24 cellular contexts compared by ENCODE assay signal in the genomic region with DNA sequence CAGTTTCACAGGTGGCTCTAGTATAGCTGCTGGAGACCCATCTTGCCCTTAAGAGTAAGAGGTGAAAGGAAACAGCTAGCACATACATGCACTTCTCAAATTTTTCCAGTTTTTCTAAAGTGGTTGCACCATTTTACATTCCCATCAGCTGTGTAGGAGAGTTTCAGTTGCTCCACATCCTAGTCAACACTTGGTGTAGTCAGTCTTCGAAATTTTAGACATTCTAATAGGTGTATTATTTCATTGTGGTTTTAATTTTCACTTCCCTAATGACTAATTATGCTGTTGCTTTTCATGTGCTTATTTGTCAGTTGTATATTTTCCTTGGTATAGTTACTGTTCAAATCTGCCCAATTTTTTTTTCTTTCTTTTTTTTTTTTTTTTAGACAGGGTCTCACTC. TPM values are rescaled to one million over a fixed set of nuclear protein-coding genes. Genes with fewer than 3 reads are reported as not detected.
DNase-seq lines count a peak whose midpoint lies in the region; ATAC-seq, FAIRE-seq and TF ChIP-seq lines count a peak whose summit lies in the region.
"Had no signal": no experiment of that assay in that cellular context is flagged by ENCODE, and none has a peak within 500 bp of the region (broad histone marks: within the 10 kb centered on the region; RNA-seq: fewer than 3 reads in every experiment).

No MANE protein-coding gene starts in this region.

- no peaks in the 10 kb centered on the region for H3K9me3 Mint-ChIP-seq in stimulated activated naive B cell treated with anti-CD40 and anti-IgM and Interleukin-4, amounts not matched to agents 10 μg/mL and 1 μg/mL and 100 μg/mL, for 72 hours
- H3K9me3 Mint-ChIP-seq: CD4-positive, alpha-beta memory T cell had no signal

- H3K27ac ChIP-seq in HepG2 (ENCODE audit: extremely low read length, insufficient read depth, low read length), result no peak overlapping the region
- no peak overlapping the region for H3K27ac ChIP-seq in right lobe of liver
- H3K27ac ChIP-seq in GM12878 (ENCODE audit: control insufficient read depth, insufficient read depth), result no peak overlapping the region
- no peak overlapping the region for H3K27ac ChIP-seq in heart right ventricle
- H3K27ac ChIP-seq: A549; BLaER1 treated with 17β-estradiol and CSF1 and Interleukin-3, amounts not matched to agents 10 nM and 100 nM; GM23248 had no signal

- H3K79me2 ChIP-seq in HepG2 (ENCODE audit: insufficient read depth, low read length) (no peaks in the 10 kb centered on the region), GM12878 (ENCODE audit: control insufficient read depth, insufficient read depth, low read length) (no peaks in the 10 kb centered on the region)

- H3K4me2 ChIP-seq in HepG2 (ENCODE audit: low read depth, low read length) (no peak overlapping the region), GM12878 (ENCODE audit: control insufficient read depth, insufficient read depth) (no peak overlapping the region)
- H3K4me2 ChIP-seq: A549; BLaER1 treated with 17β-estradiol and CSF1 and Interleukin-3, amounts not matched to agents 10 nM and 100 nM had no signal

- ATAC-seq in HepG2 (no peak), right lobe of liver (no peak), GM12878 (peak; percentile 60), heart right ventricle (no peak)
- peak; percentile 54 to 58 for ATAC-seq in stimulated activated naive B cell treated with anti-CD40 and anti-IgM and Interleukin-4, amounts not matched to agents 10 μg/mL and 1 μg/mL and 100 μg/mL, for 72 hours (replicated peaks)
- ATAC-seq: A549 had no signal

- intact Hi-C loops in HepG2 (cut with micrococcal nuclease; ENCODE audit: unreplicated experiment) (no loop called here), right lobe of liver (cut with DNase I) (no loop called here), GM12878 (cut with micrococcal nuclease; ENCODE audit: unreplicated experiment) (no loop called here), heart right ventricle (cut with DNase I) (no loop called here)

- POLR2A ChIA-PET in HepG2 (lab: Yijun Ruan, JAX), result interaction anchor here (0.6 to 2.7 kb wide), 2 partner anchors 10 to 504 kb away, joined by 3 to 8 read pairs; a partner anchor contains a TSS
- POLR2A ChIA-PET in GM12878 (lab: Charles Lee), result no interaction called here

- no TSS peak for BruUV-seq in HepG2 (replicated peaks; lab: Mats Ljungman, UMichigan)
- BruUV-seq in GM12878 (replicated peaks; lab: Mats Ljungman, UMichigan), result no TSS peak

- SMC1A ChIA-PET in GM12878 (lab: Charles Lee; ENCODE audit: uncharacterized antibody, unreplicated experiment), result interaction anchor here (0.7 to 1.8 kb wide), 5 partner anchors 18 to 78 kb away, joined by 3 to 7 read pairs (median 3); a partner anchor contains a TSS

- H3K36me3 Mint-ChIP-seq in stimulated activated naive B cell treated with anti-CD40 and anti-IgM and Interleukin-4, amounts not matched to agents 10 μg/mL and 1 μg/mL and 100 μg/mL, for 72 hours, result no peaks in the 10 kb centered on the region
- H3K36me3 Mint-ChIP-seq: CD14-positive monocyte; CD4-positive, alpha-beta memory T cell had no signal

- no peak for FAIRE-seq in HepG2 (lab: Jason Lieb, UNC)
- no peak for FAIRE-seq in GM12878 (lab: Jason Lieb, UNC)
- no peak for FAIRE-seq in urothelium cell line (lab: Jason Lieb, UNC)
- FAIRE-seq: A549, GM12892, H1 had no signal

- 0% methylated on average over 1 of the region's 1 CpG for WGBS in HepG2 (ENCODE audit: low lambda C conversion rate)
- WGBS in right lobe of liver (ENCODE audit: insufficient coverage, low coverage, low lambda C conversion rate, missing lambda C conversion rate), result 21% methylated on average over 1 of the region's 1 CpG
- 29% methylated on average over 1 of the region's 1 CpG for WGBS in GM12878 (ENCODE audit: insufficient coverage, insufficient replicate concordance, low lambda C conversion rate, missing lambda C conversion rate)
- WGBS in heart right ventricle, 2 donors, result 66 to 74% methylated on average over 1 of the region's 1 CpG

- H3K4me3 Mint-ChIP-seq in stimulated activated naive B cell treated with anti-CD40 and anti-IgM and Interleukin-4, amounts not matched to agents 10 μg/mL and 1 μg/mL and 100 μg/mL, for 72 hours, result no peak overlapping the region
- H3K4me3 Mint-ChIP-seq: CD14-positive monocyte; CD4-positive, alpha-beta memory T cell had no signal

- DNase-seq in HepG2 (ENCODE audit: low spot score) (no peak), right lobe of liver (no peak), GM12878 (ENCODE audit: low read depth, low spot score) (no peak), urothelium cell line (ENCODE audit: low spot score) (no peak), heart right ventricle (no peak)
- DNase-seq in stimulated activated naive B cell treated with anti-CD40 and anti-IgM and Interleukin-4, amounts not matched to agents 10 μg/mL and 1 μg/mL and 100 μg/mL, for 72 hours, result no peak
- DNase-seq: 8988T; ACHN; AML-193; BE2C; Calu3; CD4-positive, alpha-beta memory T cell; COR-L47; DMS53; DMS79 treated with DMSO at 0.1 percent for 48 hours; GF-D8; GM23248; H7; HCEC 1CT had no signal

- peaks cover 14 to 20% of the 10 kb centered on the region in 2 donors for H3K27me3 Mint-ChIP-seq in stimulated activated naive B cell treated with anti-CD40 and anti-IgM and Interleukin-4, amounts not matched to agents 10 μg/mL and 1 μg/mL and 100 μg/mL, for 72 hours

- CTCF ChIA-PET in HepG2 (lab: Yijun Ruan, JAX; ENCODE audit: low intra/inter-chr PET ratio, low total read pairs) (no interaction called here), GM12878 (lab: Yijun Ruan, JAX) (interaction anchor here (0.6 to 0.8 kb wide), 3 partner anchors 18 to 151 kb away, joined by 3 read pairs; no protein-coding TSS in a partner anchor)

- RAD21 ChIA-PET in GM12878 (lab: Charles Lee; ENCODE audit: unreplicated experiment), result interaction anchor here (0.7 kb wide), 1 partner anchor 244 kb away, joined by 4 read pairs; no protein-coding TSS in a partner anchor

- H3K9me3 ChIP-seq in HepG2 (ENCODE audit: low read length) (no peaks in the 10 kb centered on the region), right lobe of liver (no peaks in the 10 kb centered on the region), GM12878 (replicated peaks; ENCODE audit: control insufficient read depth, insufficient read depth, low read length) (no peaks in the 10 kb centered on the region), heart right ventricle (no peaks in the 10 kb centered on the region)
- H3K9me3 ChIP-seq: A549, BE2C had no signal

- H3K27me3 ChIP-seq in HepG2 (ENCODE audit: control insufficient read depth in 1 of 2, insufficient read depth in 2 of 2, low read length in 2 of 2), result peaks cover 0 to 16% of the 10 kb centered on the region in 2 experiments; a peak in 1 of 5 replicates
- H3K27me3 ChIP-seq in right lobe of liver, result no peaks in the 10 kb centered on the region
- no peaks in the 10 kb centered on the region for H3K27me3 ChIP-seq in GM12878 (replicated peaks in 1 of 2; ENCODE audit: control insufficient read depth in 2 of 2, insufficient read depth in 2 of 2, low read length in 1 of 2)
- no peaks in the 10 kb centered on the region for H3K27me3 ChIP-seq in heart right ventricle
- H3K27me3 ChIP-seq: BE2C; BLaER1 treated with 17β-estradiol and CSF1 and Interleukin-3, amounts not matched to agents 10 nM and 100 nM had no signal

- TF ChIP-seq CTCF in HepG2 (CRISPR knock-in tag; IDR thresholded peaks at IDR 0.05), result no peak
- no peak for TF ChIP-seq CTCF in right lobe of liver (IDR thresholded peaks at IDR 0.05)
- no peak for TF ChIP-seq CTCF in GM12878 (IDR thresholded peaks at IDR 0.05 in 2 of 3, conservative IDR thresholded peaks at IDR 0.05 in 1 of 3; ENCODE audit: control insufficient read depth in 2 of 3, extremely low read depth in 1 of 3, insufficient read depth in 1 of 3, low read depth in 3 of 3, low read length in 3 of 3)
- no peak for TF ChIP-seq CTCF in heart right ventricle (IDR thresholded peaks at IDR 0.05)

- TF ChIP-seq POLR2A in HepG2 (IDR thresholded peaks at IDR 0.05; ENCODE audit: insufficient read depth in 1 of 2, low read depth in 2 of 2, low read length in 2 of 2) (no peak), right lobe of liver (IDR thresholded peaks at IDR 0.05) (no peak), GM12878 (IDR thresholded peaks at IDR 0.05; ENCODE audit: low read depth, low read length) (no peak)

- no peak for TF ChIP-seq EP300 in HepG2 (IDR thresholded peaks at IDR 0.05; ENCODE audit: low read depth in 2 of 2, low read length in 2 of 2)
- no peak for TF ChIP-seq EP300 in HepG2 (CRISPR knock-in tag; IDR thresholded peaks at IDR 0.05; ENCODE audit: borderline replicate concordance)
- TF ChIP-seq EP300 in GM12878 (IDR thresholded peaks at IDR 0.05; ENCODE audit: borderline replicate concordance in 1 of 2, control insufficient read depth in 1 of 2, low read depth in 2 of 2, low read length in 2 of 2), result no peak

- no peaks in the 10 kb centered on the region for H4K20me1 ChIP-seq in HepG2 (ENCODE audit: insufficient read depth, low read length)
- no peaks in the 10 kb centered on the region for H4K20me1 ChIP-seq in GM12878 (ENCODE audit: control insufficient read depth, insufficient read depth)
- H4K20me1 ChIP-seq: BLaER1 treated with 17β-estradiol and CSF1 and Interleukin-3, amounts not matched to agents 10 nM and 100 nM had no signal

- no peak overlapping the region for H3K27ac Mint-ChIP-seq in stimulated activated naive B cell treated with anti-CD40 and anti-IgM and Interleukin-4, amounts not matched to agents 10 μg/mL and 1 μg/mL and 100 μg/mL, for 72 hours
- H3K27ac Mint-ChIP-seq: CD14-positive monocyte; CD4-positive, alpha-beta memory T cell had no signal

- H3K4me1 ChIP-seq in HepG2 (ENCODE audit: insufficient read depth, low read length), result peaks cover 5% of the 10 kb centered on the region
- no peaks in the 10 kb centered on the region for H3K4me1 ChIP-seq in right lobe of liver
- H3K4me1 ChIP-seq in GM12878 (ENCODE audit: control insufficient read depth, insufficient read depth, low read length), result no peaks in the 10 kb centered on the region
- H3K4me1 ChIP-seq in heart right ventricle, result no peaks in the 10 kb centered on the region
- H3K4me1 ChIP-seq: A549; BE2C; BLaER1 treated with 17β-estradiol and CSF1 and Interleukin-3, amounts not matched to agents 10 nM and 100 nM had no signal

- no peaks in the 10 kb centered on the region for H3K36me3 ChIP-seq in HepG2 (replicated peaks in 1 of 2; ENCODE audit: control insufficient read depth in 1 of 2, insufficient read depth in 2 of 2, low read length in 2 of 2)
- no peaks in the 10 kb centered on the region for H3K36me3 ChIP-seq in right lobe of liver
- no peaks in the 10 kb centered on the region for H3K36me3 ChIP-seq in GM12878 (ENCODE audit: control insufficient read depth in 2 of 2, insufficient read depth in 2 of 2, low read length in 1 of 2)
- no peaks in the 10 kb centered on the region for H3K36me3 ChIP-seq in heart right ventricle
- H3K36me3 ChIP-seq: BE2C; BLaER1 treated with 17β-estradiol and CSF1 and Interleukin-3, amounts not matched to agents 10 nM and 100 nM had no signal

- in situ Hi-C loops in HepG2 (cut with HindIII; ENCODE audit: extremely low pct_ligation_motif_present, low pct_unique_long_range_greater_than_20kb), result no loop called here
- in situ Hi-C loops in GM12878 (cut with MboI), result no loop called here

- no peaks in the 10 kb centered on the region for H3K4me1 Mint-ChIP-seq in stimulated activated naive B cell treated with anti-CD40 and anti-IgM and Interleukin-4, amounts not matched to agents 10 μg/mL and 1 μg/mL and 100 μg/mL, for 72 hours
- H3K4me1 Mint-ChIP-seq: CD14-positive monocyte; CD4-positive, alpha-beta memory T cell had no signal

- no peak for TF ChIP-seq RAD21 in HepG2 (CRISPR knock-in tag; IDR thresholded peaks at IDR 0.05)
- no peak for TF ChIP-seq RAD21 in GM12878 (IDR thresholded peaks at IDR 0.05; ENCODE audit: insufficient read depth, low read depth, low read length)

- no peak overlapping the region for H2AFZ ChIP-seq in HepG2 (ENCODE audit: low read length)
- no peak overlapping the region for H2AFZ ChIP-seq in GM12878 (ENCODE audit: control insufficient read depth, low read depth, low read length)
- H2AFZ ChIP-seq: GM23248 had no signal

- H3K9ac ChIP-seq in HepG2 (ENCODE audit: insufficient read depth, low read depth, low read length) (no peak overlapping the region), GM12878 (ENCODE audit: control insufficient read depth, insufficient read depth, low read length) (no peak overlapping the region)
- H3K9ac ChIP-seq: BLaER1 treated with 17β-estradiol and CSF1 and Interleukin-3, amounts not matched to agents 10 nM and 100 nM; GM23248 had no signal

- H3K4me3 ChIP-seq in HepG2 (replicated peaks in 1 of 3; ENCODE audit: insufficient read depth in 1 of 3, low read depth in 2 of 3, low read length in 3 of 3) (no peak overlapping the region), right lobe of liver (no peak overlapping the region), GM12878 (no peak overlapping the region), heart right ventricle (no peak overlapping the region)
- H3K4me3 ChIP-seq: A549; BLaER1 treated with 17β-estradiol and CSF1 and Interleukin-3, amounts not matched to agents 10 nM and 100 nM; GM23248 had no signal

RNA-seq across cellular contexts. Expression of a gene that starts 9.5 kb away (rescaled TPM):
- 31.7 and 47.6 TPM in 2 replicates for total RNA-seq in HepG2 (2016; rRNA removed; fragmentation: Illumina TruSeq; extraction: Trizol)
- 24.9 and 27.9 TPM in 2 replicates for total RNA-seq in HepG2 (2016; cell fraction: cytosol; rRNA removed; fragmentation: Illumina TruSeq; extraction: Trizol; ENCODE audit: low read depth)
- total RNA-seq in HepG2 (2016; cell fraction: insoluble cytoplasmic fraction; rRNA removed; fragmentation: Illumina TruSeq; extraction: Trizol), result 34.4 and 46.4 TPM in 2 replicates
- 36.8 and 37.9 TPM in 2 replicates for total RNA-seq in HepG2 (2016; cell fraction: membrane; rRNA removed; fragmentation: Illumina TruSeq; extraction: Trizol)
- total RNA-seq in HepG2 (2016; cell fraction: nucleus; rRNA removed; fragmentation: Illumina TruSeq; extraction: Trizol), result 41.2 and 41.6 TPM in 2 replicates
- polyA plus RNA-seq in HepG2 (2011; rRNA removed), result 34.2 and 43.4 TPM in 2 replicates
- polyA plus RNA-seq in HepG2 (2011; cell fraction: cytosol; rRNA removed), result 12.3 and 17.0 TPM in 2 replicates
- polyA plus RNA-seq in HepG2 (2011; cell fraction: nucleus; rRNA removed), result 16.5 and 23.0 TPM in 2 replicates
- 24.3 and 26.8 TPM in 2 replicates for polyA plus RNA-seq in HepG2 (2012)
- polyA plus RNA-seq in HepG2 (2016; cell fraction: cytosol; fragmentation: Illumina TruSeq; extraction: Trizol; ENCODE audit: low read depth), result 37.7 and 37.9 TPM in 2 replicates
- polyA plus RNA-seq in HepG2 (2016; cell fraction: insoluble cytoplasmic fraction; fragmentation: Illumina TruSeq; extraction: Trizol; ENCODE audit: low read depth), result 30.1 and 31.0 TPM in 2 replicates
- 31.9 and 36.7 TPM in 2 replicates for polyA plus RNA-seq in HepG2 (2016; cell fraction: membrane; fragmentation: Illumina TruSeq; extraction: Trizol; ENCODE audit: low read depth)
- 55.5 and 64.1 TPM in 2 replicates for polyA plus RNA-seq in HepG2 (2016; cell fraction: nucleus; fragmentation: Illumina TruSeq; extraction: Trizol; ENCODE audit: insufficient read depth, low read depth)
- polyA minus RNA-seq in HepG2 (2011; rRNA and poly(A)+ RNA removed; ENCODE audit: low replicate concordance), result 22.0 and 22.8 TPM in 2 replicates
- polyA minus RNA-seq in HepG2 (2011; cell fraction: cytosol; rRNA and poly(A)+ RNA removed), result 12.8 and 18.0 TPM in 2 replicates
- polyA minus RNA-seq in HepG2 (2011; cell fraction: nucleus; rRNA and poly(A)+ RNA removed), result 23.7 and 24.9 TPM in 2 replicates
- 1 to 10 TPM in 5 of 6 experiments, under 1 TPM in 1; 0.79 to 6.4 (median 1.7) TPM for total RNA-seq in right lobe of liver
- 0.94 and 1.3 TPM in 2 replicates for total RNA-seq in GM12878 (2013; cell fraction: nucleolus; rRNA removed)
- total RNA-seq in GM12878 (2014; rRNA removed), result 1.2 and 1.5 TPM in 2 replicates
- 0.22 and 1.1 TPM in 2 replicates for total RNA-seq in GM12878 (2014; rRNA removed; fragmentation: Illumina TruSeq; extraction: Trizol)
- total RNA-seq in GM12878 (2021), result 0.38 and 0.80 TPM in 2 replicates
- not detected for polyA plus RNA-seq in GM12878 (2011; ENCODE audit: low read depth)
- 1.5 and 1.6 TPM in 2 replicates for polyA plus RNA-seq in GM12878 (2011; rRNA removed)
- polyA plus RNA-seq in GM12878 (2011; cell fraction: cytosol; rRNA removed), result 0.36 and 0.40 TPM in 2 replicates
- 1.0 and 1.4 TPM in 2 replicates for polyA plus RNA-seq in GM12878 (2011; cell fraction: nucleus; rRNA removed)
- 0.97 TPM in 1 of 2 replicates, not detected in the other for polyA plus RNA-seq in GM12878 (2012)
- polyA plus RNA-seq in GM12878 (2014; fragmentation: Illumina TruSeq; extraction: Trizol), result 0.57 and 1.5 TPM in 2 replicates
- polyA plus RNA-seq in GM12878 (2014; fragmentation: Nextera tagmentation; extraction: Ambion mirVana), result under 1 TPM in 1 of 2 experiments, not detected in 1; 0.29 TPM
- 1.3 and 2.6 TPM in 2 replicates for polyA plus RNA-seq in GM12878 (2014; rRNA removed)
- polyA plus RNA-seq in GM12878 (2016; fragmentation: Nextera tagmentation; extraction: Ambion mirVana), result under 1 TPM; 0.78 to 0.96 TPM
- 1.4 and 1.8 TPM in 2 replicates for polyA minus RNA-seq in GM12878 (2011; rRNA and poly(A)+ RNA removed)
- polyA minus RNA-seq in GM12878 (2011; cell fraction: cytosol; rRNA and poly(A)+ RNA removed), result not detected in 2 replicates
- 0.97 and 1.2 TPM in 2 replicates for polyA minus RNA-seq in GM12878 (2011; cell fraction: nucleus; rRNA and poly(A)+ RNA removed)
- total RNA-seq in heart right ventricle, result 100 to 1,000 TPM; 133 to 227 (median 170) TPM
- 100 to 1,000 TPM; 109 to 242 TPM for polyA plus RNA-seq in heart right ventricle

RNA-seq across cellular contexts. Expression of a gene that starts 17.3 kb away (rescaled TPM):
- 25.1 and 31.7 TPM in 2 replicates for total RNA-seq in HepG2 (2016; rRNA removed; fragmentation: Illumina TruSeq; extraction: Trizol)
- 5.4 TPM in 2 replicates for total RNA-seq in HepG2 (2016; cell fraction: cytosol; rRNA removed; fragmentation: Illumina TruSeq; extraction: Trizol; ENCODE audit: low read depth)
- total RNA-seq in HepG2 (2016; cell fraction: insoluble cytoplasmic fraction; rRNA removed; fragmentation: Illumina TruSeq; extraction: Trizol), result 26.6 and 29.6 TPM in 2 replicates
- total RNA-seq in HepG2 (2016; cell fraction: membrane; rRNA removed; fragmentation: Illumina TruSeq; extraction: Trizol), result 11.2 and 11.3 TPM in 2 replicates
- total RNA-seq in HepG2 (2016; cell fraction: nucleus; rRNA removed; fragmentation: Illumina TruSeq; extraction: Trizol), result 37.3 and 38.6 TPM in 2 replicates
- 17.7 and 19.5 TPM in 2 replicates for polyA plus RNA-seq in HepG2 (2011; rRNA removed)
- 15.3 and 21.5 TPM in 2 replicates for polyA plus RNA-seq in HepG2 (2011; cell fraction: cytosol; rRNA removed)
- polyA plus RNA-seq in HepG2 (2011; cell fraction: nucleus; rRNA removed), result 10.6 and 11.9 TPM in 2 replicates
- 15.8 and 19.6 TPM in 2 replicates for polyA plus RNA-seq in HepG2 (2012)
- polyA plus RNA-seq in HepG2 (2016; cell fraction: cytosol; fragmentation: Illumina TruSeq; extraction: Trizol; ENCODE audit: low read depth), result 1.7 and 2.0 TPM in 2 replicates
- 34.4 and 39.5 TPM in 2 replicates for polyA plus RNA-seq in HepG2 (2016; cell fraction: insoluble cytoplasmic fraction; fragmentation: Illumina TruSeq; extraction: Trizol; ENCODE audit: low read depth)
- 5.8 and 6.3 TPM in 2 replicates for polyA plus RNA-seq in HepG2 (2016; cell fraction: membrane; fragmentation: Illumina TruSeq; extraction: Trizol; ENCODE audit: low read depth)
- 24.4 and 25.4 TPM in 2 replicates for polyA plus RNA-seq in HepG2 (2016; cell fraction: nucleus; fragmentation: Illumina TruSeq; extraction: Trizol; ENCODE audit: insufficient read depth, low read depth)
- 22.5 and 30.1 TPM in 2 replicates for polyA minus RNA-seq in HepG2 (2011; rRNA and poly(A)+ RNA removed; ENCODE audit: low replicate concordance)
- 20.3 and 26.5 TPM in 2 replicates for polyA minus RNA-seq in HepG2 (2011; cell fraction: cytosol; rRNA and poly(A)+ RNA removed)
- polyA minus RNA-seq in HepG2 (2011; cell fraction: nucleus; rRNA and poly(A)+ RNA removed), result 95.6 and 102 TPM in 2 replicates
- total RNA-seq in right lobe of liver, result 10 to 100 TPM in 2 of 6 experiments, 1 to 10 TPM in 4; 7.9 to 13.4 (median 8.2) TPM
- total RNA-seq in GM12878 (2013; cell fraction: nucleolus; rRNA removed), result 38.1 and 54.4 TPM in 2 replicates
- 11.1 and 11.5 TPM in 2 replicates for total RNA-seq in GM12878 (2014; rRNA removed)
- total RNA-seq in GM12878 (2014; rRNA removed; fragmentation: Illumina TruSeq; extraction: Trizol), result 14.7 and 15.1 TPM in 2 replicates
- 11.3 and 14.2 TPM in 2 replicates for total RNA-seq in GM12878 (2021)
- 4.3 TPM for polyA plus RNA-seq in GM12878 (2011; ENCODE audit: low read depth)
- 15.9 and 18.9 TPM in 2 replicates for polyA plus RNA-seq in GM12878 (2011; rRNA removed)
- polyA plus RNA-seq in GM12878 (2011; cell fraction: cytosol; rRNA removed), result 10.7 and 12.0 TPM in 2 replicates
- polyA plus RNA-seq in GM12878 (2011; cell fraction: nucleus; rRNA removed), result 16.1 and 18.4 TPM in 2 replicates
- 6.6 and 7.8 TPM in 2 replicates for polyA plus RNA-seq in GM12878 (2012)
- 15.5 and 16.0 TPM in 2 replicates for polyA plus RNA-seq in GM12878 (2014; fragmentation: Illumina TruSeq; extraction: Trizol)
- 1 to 10 TPM; 8.8 to 9.6 TPM for polyA plus RNA-seq in GM12878 (2014; fragmentation: Nextera tagmentation; extraction: Ambion mirVana)
- 9.3 and 9.7 TPM in 2 replicates for polyA plus RNA-seq in GM12878 (2014; rRNA removed)
- polyA plus RNA-seq in GM12878 (2016; fragmentation: Nextera tagmentation; extraction: Ambion mirVana), result 10 to 100 TPM; 14.6 to 15.8 TPM
- polyA minus RNA-seq in GM12878 (2011; rRNA and poly(A)+ RNA removed), result 22.8 and 23.9 TPM in 2 replicates
- polyA minus RNA-seq in GM12878 (2011; cell fraction: cytosol; rRNA and poly(A)+ RNA removed), result 7.8 and 11.0 TPM in 2 replicates
- polyA minus RNA-seq in GM12878 (2011; cell fraction: nucleus; rRNA and poly(A)+ RNA removed), result 40.3 and 44.4 TPM in 2 replicates
- 10 to 100 TPM; 22.8 to 43.5 (median 31.8) TPM for total RNA-seq in heart right ventricle
- polyA plus RNA-seq in heart right ventricle, result 10 to 100 TPM in 1 of 2 donors, 1 to 10 TPM in 1; 9.9 to 10.7 TPM

Comparison
In these comparisons a context has a peak if more than half of its experiments do, and no peak if none do; other contexts are left out.
1. ATAC-seq: peak in GM12878 (single experiment) and stimulated activated naive B cell treated with anti-CD40 and anti-IgM and Interleukin-4, amounts not matched to agents 10 μg/mL and 1 μg/mL and 100 μg/mL, for 72 hours (2 of 2); none in HepG2 (single experiment), right lobe of liver (0 of 4) and heart right ventricle (0 of 8).